In genomic region chr14:23307146-23307447, GRCh38 we compare ENCODE assay signal across 1 cellular context.
TF ChIP-seq lines count a peak whose summit lies in the region.

No MANE protein-coding gene starts in this region.

TF ChIP-seq in HepG2, 621 proteins besides CTCF, POLR2A, EP300 and RAD21 (continued from another document and continues in another):
- TF ChIP-seq E2F2 (CRISPR knock-in tag; IDR thresholded peaks at IDR 0.05; ENCODE audit: borderline replicate concordance): 0 out of 2 replicates have a peak, but pooled peaks have one; percentile 71
- no peak for TF ChIP-seq AHR (CRISPR knock-in tag; IDR thresholded peaks at IDR 0.05)
- no peak for TF ChIP-seq ZNF720 (CRISPR knock-in tag; IDR thresholded peaks at IDR 0.05)
- no peak for TF ChIP-seq ZNF598 (CRISPR knock-in tag; IDR thresholded peaks at IDR 0.05; ENCODE audit: borderline replicate concordance)
- no peak for TF ChIP-seq MZF1 (CRISPR knock-in tag; IDR thresholded peaks at IDR 0.05; ENCODE audit: borderline replicate concordance)
- TF ChIP-seq RARA (CRISPR knock-in tag; IDR thresholded peaks at IDR 0.05): no peak
- TF ChIP-seq, protein P1, sequence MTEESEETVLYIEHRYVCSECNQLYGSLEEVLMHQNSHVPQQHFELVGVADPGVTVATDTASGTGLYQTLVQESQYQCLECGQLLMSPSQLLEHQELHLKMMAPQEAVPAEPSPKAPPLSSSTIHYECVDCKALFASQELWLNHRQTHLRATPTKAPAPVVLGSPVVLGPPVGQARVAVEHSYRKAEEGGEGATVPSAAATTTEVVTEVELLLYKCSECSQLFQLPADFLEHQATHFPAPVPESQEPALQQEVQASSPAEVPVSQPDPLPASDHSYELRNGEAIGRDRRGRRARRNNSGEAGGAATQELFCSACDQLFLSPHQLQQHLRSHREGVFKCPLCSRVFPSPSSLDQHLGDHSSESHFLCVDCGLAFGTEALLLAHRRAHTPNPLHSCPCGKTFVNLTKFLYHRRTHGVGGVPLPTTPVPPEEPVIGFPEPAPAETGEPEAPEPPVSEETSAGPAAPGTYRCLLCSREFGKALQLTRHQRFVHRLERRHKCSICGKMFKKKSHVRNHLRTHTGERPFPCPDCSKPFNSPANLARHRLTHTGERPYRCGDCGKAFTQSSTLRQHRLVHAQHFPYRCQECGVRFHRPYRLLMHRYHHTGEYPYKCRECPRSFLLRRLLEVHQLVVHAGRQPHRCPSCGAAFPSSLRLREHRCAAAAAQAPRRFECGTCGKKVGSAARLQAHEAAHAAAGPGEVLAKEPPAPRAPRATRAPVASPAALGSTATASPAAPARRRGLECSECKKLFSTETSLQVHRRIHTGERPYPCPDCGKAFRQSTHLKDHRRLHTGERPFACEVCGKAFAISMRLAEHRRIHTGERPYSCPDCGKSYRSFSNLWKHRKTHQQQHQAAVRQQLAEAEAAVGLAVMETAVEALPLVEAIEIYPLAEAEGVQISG (CRISPR knock-in tag; IDR thresholded peaks at IDR 0.05): no peak
- TF ChIP-seq PHF8 (CRISPR knock-in tag; IDR thresholded peaks at IDR 0.05): no peak
- no peak for TF ChIP-seq HNF4A (CRISPR knock-in tag; IDR thresholded peaks at IDR 0.05)
- TF ChIP-seq TCF7 (IDR thresholded peaks at IDR 0.05; ENCODE audit: low read depth): 0 out of 2 replicates have a peak, but pooled peaks have one; percentile 11
- TF ChIP-seq RORA (CRISPR knock-in tag; IDR thresholded peaks at IDR 0.05): no peak
- no peak for TF ChIP-seq NCOR1 (IDR thresholded peaks at IDR 0.05; ENCODE audit: borderline replicate concordance, low read length)
- no peak for TF ChIP-seq ZBTB46 (CRISPR knock-in tag; IDR thresholded peaks at IDR 0.05; ENCODE audit: borderline replicate concordance)
- 0 out of 2 replicates have a peak, but pooled peaks have one; percentile 11 for TF ChIP-seq ZSCAN22 (CRISPR knock-in tag; IDR thresholded peaks at IDR 0.05)
- no peak for TF ChIP-seq RARG (CRISPR knock-in tag; IDR thresholded peaks at IDR 0.05; ENCODE audit: low read depth)
- TF ChIP-seq LCORL (IDR thresholded peaks at IDR 0.05): no peak
- TF ChIP-seq LCORL (CRISPR knock-in tag; IDR thresholded peaks at IDR 0.05): no peak
- TF ChIP-seq RXRA (CRISPR knock-in tag; IDR thresholded peaks at IDR 0.05): no peak
- TF ChIP-seq PHF21A (CRISPR knock-in tag; IDR thresholded peaks at IDR 0.05): no peak
- no peak for TF ChIP-seq KDM5B (CRISPR knock-in tag; IDR thresholded peaks at IDR 0.05; ENCODE audit: borderline replicate concordance)
- TF ChIP-seq U2AF2 (IDR thresholded peaks at IDR 0.05; ENCODE audit: low read depth, low read length): 0 out of 2 replicates have a peak, but pooled peaks have one; percentile 16
- TF ChIP-seq KLF13 (CRISPR knock-in tag; IDR thresholded peaks at IDR 0.05): 0 out of 2 replicates have a peak, but pooled peaks have one; percentile 2
- 0 out of 2 replicates have a peak, but pooled peaks have one; percentile 13 for TF ChIP-seq SSRP1 (CRISPR knock-in tag; IDR thresholded peaks at IDR 0.05)
- TF ChIP-seq ZNF225 (CRISPR knock-in tag; IDR thresholded peaks at IDR 0.05): peak; percentile 6; the same call in 1 of the 2 replicates
- no peak for TF ChIP-seq ZNF451 (CRISPR knock-in tag; IDR thresholded peaks at IDR 0.05)
- TF ChIP-seq HOXA5 (CRISPR knock-in tag; IDR thresholded peaks at IDR 0.05): no peak
- TF ChIP-seq, protein P2, sequence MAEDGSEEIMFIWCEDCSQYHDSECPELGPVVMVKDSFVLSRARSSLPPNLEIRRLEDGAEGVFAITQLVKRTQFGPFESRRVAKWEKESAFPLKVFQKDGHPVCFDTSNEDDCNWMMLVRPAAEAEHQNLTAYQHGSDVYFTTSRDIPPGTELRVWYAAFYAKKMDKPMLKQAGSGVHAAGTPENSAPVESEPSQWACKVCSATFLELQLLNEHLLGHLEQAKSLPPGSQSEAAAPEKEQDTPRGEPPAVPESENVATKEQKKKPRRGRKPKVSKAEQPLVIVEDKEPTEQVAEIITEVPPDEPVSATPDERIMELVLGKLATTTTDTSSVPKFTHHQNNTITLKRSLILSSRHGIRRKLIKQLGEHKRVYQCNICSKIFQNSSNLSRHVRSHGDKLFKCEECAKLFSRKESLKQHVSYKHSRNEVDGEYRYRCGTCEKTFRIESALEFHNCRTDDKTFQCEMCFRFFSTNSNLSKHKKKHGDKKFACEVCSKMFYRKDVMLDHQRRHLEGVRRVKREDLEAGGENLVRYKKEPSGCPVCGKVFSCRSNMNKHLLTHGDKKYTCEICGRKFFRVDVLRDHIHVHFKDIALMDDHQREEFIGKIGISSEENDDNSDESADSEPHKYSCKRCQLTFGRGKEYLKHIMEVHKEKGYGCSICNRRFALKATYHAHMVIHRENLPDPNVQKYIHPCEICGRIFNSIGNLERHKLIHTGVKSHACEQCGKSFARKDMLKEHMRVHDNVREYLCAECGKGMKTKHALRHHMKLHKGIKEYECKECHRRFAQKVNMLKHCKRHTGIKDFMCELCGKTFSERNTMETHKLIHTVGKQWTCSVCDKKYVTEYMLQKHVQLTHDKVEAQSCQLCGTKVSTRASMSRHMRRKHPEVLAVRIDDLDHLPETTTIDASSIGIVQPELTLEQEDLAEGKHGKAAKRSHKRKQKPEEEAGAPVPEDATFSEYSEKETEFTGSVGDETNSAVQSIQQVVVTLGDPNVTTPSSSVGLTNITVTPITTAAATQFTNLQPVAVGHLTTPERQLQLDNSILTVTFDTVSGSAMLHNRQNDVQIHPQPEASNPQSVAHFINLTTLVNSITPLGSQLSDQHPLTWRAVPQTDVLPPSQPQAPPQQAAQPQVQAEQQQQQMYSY (CRISPR knock-in tag; IDR thresholded peaks at IDR 0.05): no peak
- TF ChIP-seq ZNF879 (CRISPR knock-in tag; IDR thresholded peaks at IDR 0.05): peak; percentile 74; the same call in 1 of the 2 replicates
- no peak for TF ChIP-seq THRA (CRISPR knock-in tag; IDR thresholded peaks at IDR 0.05; ENCODE audit: borderline replicate concordance)
- TF ChIP-seq ZNF776 (CRISPR knock-in tag; IDR thresholded peaks at IDR 0.05): no peak
- TF ChIP-seq, protein P3, sequence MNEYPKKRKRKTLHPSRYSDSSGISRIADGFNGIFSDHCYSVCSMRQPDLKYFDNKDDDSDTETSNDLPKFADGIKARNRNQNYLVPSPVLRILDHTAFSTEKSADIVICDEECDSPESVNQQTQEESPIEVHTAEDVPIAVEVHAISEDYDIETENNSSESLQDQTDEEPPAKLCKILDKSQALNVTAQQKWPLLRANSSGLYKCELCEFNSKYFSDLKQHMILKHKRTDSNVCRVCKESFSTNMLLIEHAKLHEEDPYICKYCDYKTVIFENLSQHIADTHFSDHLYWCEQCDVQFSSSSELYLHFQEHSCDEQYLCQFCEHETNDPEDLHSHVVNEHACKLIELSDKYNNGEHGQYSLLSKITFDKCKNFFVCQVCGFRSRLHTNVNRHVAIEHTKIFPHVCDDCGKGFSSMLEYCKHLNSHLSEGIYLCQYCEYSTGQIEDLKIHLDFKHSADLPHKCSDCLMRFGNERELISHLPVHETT (CRISPR knock-in tag; conservative IDR thresholded peaks at IDR 0.05): no peak
- 0 out of 2 replicates have a peak, but pooled peaks have one; percentile 26 for TF ChIP-seq SP140L (CRISPR knock-in tag; IDR thresholded peaks at IDR 0.05; ENCODE audit: borderline replicate concordance)
- no peak for TF ChIP-seq ZNF788 (CRISPR knock-in tag; IDR thresholded peaks at IDR 0.05; ENCODE audit: borderline replicate concordance)
- no peak for TF ChIP-seq ZNF143 (CRISPR knock-in tag; IDR thresholded peaks at IDR 0.05)
- no peak for TF ChIP-seq FUBP1 (CRISPR knock-in tag; IDR thresholded peaks at IDR 0.05; ENCODE audit: borderline replicate concordance)
- TF ChIP-seq TOPORS (CRISPR knock-in tag; IDR thresholded peaks at IDR 0.05): no peak
- no peak for TF ChIP-seq TFDP2 (CRISPR knock-in tag; IDR thresholded peaks at IDR 0.05)
- TF ChIP-seq MTF1 (CRISPR knock-in tag; IDR thresholded peaks at IDR 0.05): no peak
- no peak for TF ChIP-seq ARID4A (CRISPR knock-in tag; IDR thresholded peaks at IDR 0.05; ENCODE audit: borderline replicate concordance)
- no peak for TF ChIP-seq ZNF761 (CRISPR knock-in tag; conservative IDR thresholded peaks at IDR 0.05)
- TF ChIP-seq ZNF101 (CRISPR knock-in tag; IDR thresholded peaks at IDR 0.05; ENCODE audit: borderline replicate concordance, low read depth): 0 out of 2 replicates have a peak, but pooled peaks have one; percentile 0
- TF ChIP-seq HDAC2 (CRISPR knock-in tag; IDR thresholded peaks at IDR 0.05): no peak
- no peak; the same call in 1 of the 2 replicates for TF ChIP-seq CHCHD3 (CRISPR knock-in tag; IDR thresholded peaks at IDR 0.05)
- TF ChIP-seq NFE2L1 (CRISPR knock-in tag; IDR thresholded peaks at IDR 0.05; ENCODE audit: borderline replicate concordance): 0 out of 2 replicates have a peak, but pooled peaks have one; percentile 50
- no peak for TF ChIP-seq CENPT (CRISPR knock-in tag; IDR thresholded peaks at IDR 0.05; ENCODE audit: low read depth)
- peak; percentile 25; the same call in 1 of the 2 replicates for TF ChIP-seq ZMAT3 (CRISPR knock-in tag; conservative IDR thresholded peaks at IDR 0.05)
